Comparison of ENCODE assay signal across 8 cellular contexts in the genomic region with DNA sequence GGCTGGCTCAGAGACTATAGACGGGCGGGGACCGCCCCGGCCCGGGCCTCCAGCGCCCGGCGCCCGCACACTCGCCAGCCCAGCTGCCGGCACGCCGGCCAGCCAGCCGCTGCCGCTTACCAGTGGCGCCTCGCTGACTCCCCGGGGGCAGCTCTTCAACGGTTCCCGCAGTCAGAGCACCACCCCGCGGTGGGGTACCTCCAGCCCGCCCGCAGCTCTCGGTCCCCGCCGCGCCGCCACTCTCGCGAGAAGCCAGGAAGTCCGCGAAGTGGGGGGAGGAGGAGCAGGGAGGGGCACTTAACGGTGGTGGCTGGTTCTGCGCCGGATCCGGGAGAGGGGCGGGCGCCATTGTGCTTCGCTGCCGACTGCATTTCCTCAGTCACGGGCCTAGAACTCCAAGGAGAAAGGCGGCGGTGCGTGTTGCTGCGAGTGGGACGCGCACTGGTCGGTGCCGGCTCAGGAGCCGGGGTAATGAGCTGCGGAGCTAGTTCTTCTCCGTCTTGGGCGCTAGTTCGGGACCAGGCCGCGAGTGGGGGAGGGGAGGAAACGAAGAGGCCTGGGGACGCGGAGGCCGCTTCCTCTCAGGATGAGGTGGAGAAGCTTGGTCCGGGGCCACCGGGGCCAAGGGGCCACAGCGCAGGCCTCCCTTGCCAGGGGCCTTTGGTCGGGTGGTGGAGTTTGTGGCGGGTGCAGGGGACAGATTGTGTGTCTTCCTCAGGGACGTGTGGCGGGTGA. TPM values are rescaled to one million over a fixed set of nuclear protein-coding genes. Genes with fewer than 3 reads are reported as not detected.
A peak's percentile ranks its signal among the peaks of the same experiment; 100 is the strongest.
DNase-seq lines count a peak whose midpoint lies in the region; ATAC-seq and TF ChIP-seq lines count a peak whose summit lies in the region.

A gene with protein sequence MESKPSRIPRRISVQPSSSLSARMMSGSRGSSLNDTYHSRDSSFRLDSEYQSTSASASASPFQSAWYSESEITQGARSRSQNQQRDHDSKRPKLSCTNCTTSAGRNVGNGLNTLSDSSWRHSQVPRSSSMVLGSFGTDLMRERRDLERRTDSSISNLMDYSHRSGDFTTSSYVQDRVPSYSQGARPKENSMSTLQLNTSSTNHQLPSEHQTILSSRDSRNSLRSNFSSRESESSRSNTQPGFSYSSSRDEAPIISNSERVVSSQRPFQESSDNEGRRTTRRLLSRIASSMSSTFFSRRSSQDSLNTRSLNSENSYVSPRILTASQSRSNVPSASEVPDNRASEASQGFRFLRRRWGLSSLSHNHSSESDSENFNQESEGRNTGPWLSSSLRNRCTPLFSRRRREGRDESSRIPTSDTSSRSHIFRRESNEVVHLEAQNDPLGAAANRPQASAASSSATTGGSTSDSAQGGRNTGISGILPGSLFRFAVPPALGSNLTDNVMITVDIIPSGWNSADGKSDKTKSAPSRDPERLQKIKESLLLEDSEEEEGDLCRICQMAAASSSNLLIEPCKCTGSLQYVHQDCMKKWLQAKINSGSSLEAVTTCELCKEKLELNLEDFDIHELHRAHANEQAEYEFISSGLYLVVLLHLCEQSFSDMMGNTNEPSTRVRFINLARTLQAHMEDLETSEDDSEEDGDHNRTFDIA (plus strand): TSS at position 313 of the 735 bp plus-strand sequence. CDS start 16,517 bp downstream, outside the sequence.

- H3K27me3 ChIP-seq in left ventricle myocardium inferior (ENCODE audit: low read depth) (no peaks in the 10 kb centered on the region), prostate gland (replicated peaks; ENCODE audit: insufficient read depth) (no peaks in the 10 kb centered on the region)

- WGBS in prostate gland = under 1% methylated on average over 67 of the region's 68 CpGs
- whole genome bisulfite sequencing in urinary bladder = 1% methylated on average over 68 of the region's 68 CpGs

- intact Hi-C loops in left ventricle myocardium inferior (cut with micrococcal nuclease) = no loop called here
- intact Hi-C loops in prostate gland (cut with DNase I) = loop anchor here (5.0 to 10.0 kb wide), 3 partner anchors 85 to 578 kb away; partner anchors contain the start of genes BAZ2B and CD302

- H3K9me3 ChIP-seq in left ventricle myocardium inferior (replicated peaks) = no peaks in the 10 kb centered on the region
- H3K9me3 ChIP-seq in prostate gland = no peaks in the 10 kb centered on the region

- H3K36me3 ChIP-seq in left ventricle myocardium inferior (peaks cover 22% of the 10 kb centered on the region), prostate gland (no peaks in the 10 kb centered on the region), urinary bladder (ENCODE audit: insufficient read depth) (no peaks in the 10 kb centered on the region)

- peak; percentile 90 for TF ChIP-seq POLR2A in prostate gland (IDR thresholded peaks at IDR 0.05)

- in situ Hi-C loops in GM13976 (cut with MboI; ENCODE audit: low sequenced_read_pairs, unreplicated experiment) = no loop called here

- peaks cover 69% of the 10 kb centered on the region for H3K4me1 ChIP-seq in left ventricle myocardium inferior
- H3K4me1 ChIP-seq in prostate gland (replicated peaks) = peaks cover 12% of the 10 kb centered on the region
- no peaks in the 10 kb centered on the region for H3K4me1 ChIP-seq in urinary bladder (ENCODE audit: insufficient read depth)

- TF ChIP-seq CTCF in GM13976 (IDR thresholded peaks at IDR 0.05; ENCODE audit: borderline replicate concordance, control extremely low read depth, extremely low read depth, insufficient read depth, missing control alignments) = peak; percentile 61
- TF ChIP-seq CTCF in left ventricle myocardium inferior (IDR thresholded peaks at IDR 0.05; ENCODE audit: borderline replicate concordance) = peak; percentile 64
- TF ChIP-seq CTCF in prostate gland (IDR thresholded peaks at IDR 0.05) = peak in 3 of 4 experiments; percentile 26 to 69 (median 58)

- H3K27ac ChIP-seq in left ventricle myocardium inferior (replicated peaks) (peak within 1 kb of the TSS; percentile 99), prostate gland (peak within 1 kb of the TSS; percentile 94 to 97), urinary bladder (ENCODE audit: low read depth) (peak within 1 kb of the TSS; percentile 95)

- ATAC-seq in HG02870 (IDR thresholded peaks at IDR 0.05; ENCODE audit: unreplicated experiment) = peak; percentile 88

- DNase-seq in GM13976 (ENCODE audit: low spot score) (peak; percentile 98), NCI-H146 (lab: John Stamatoyannopoulos, UW) (peak; percentile 94), T-helper 1 cell (peak; percentile 93 to 97 (median 94)), amniotic epithelial cell (ENCODE audit: low read depth) (peak; percentile 91), left ventricle myocardium inferior (peak; percentile 97), prostate gland (ENCODE audit: low spot score) (peak; percentile 94)

- H3K4me3 ChIP-seq in left ventricle myocardium inferior = peak within 1 kb of the TSS; percentile 96
- H3K4me3 ChIP-seq in prostate gland = peak within 1 kb of the TSS; percentile 74 to 93
- peak within 1 kb of the TSS; percentile 95 for H3K4me3 ChIP-seq in urinary bladder (ENCODE audit: low read depth, low read length)

RNA-seq across cellular contexts. Expression of the gene that starts here (rescaled TPM):
- total RNA-seq in left ventricle myocardium inferior (75.1 TPM), prostate gland (100 to 1,000 TPM in 1 of 2 donors, 10 to 100 TPM in 1; 60.7 to 119 TPM), urinary bladder (212 TPM)
- polyA plus RNA-seq in urinary bladder = 65.3 TPM

Comparison
In these comparisons a context has a peak if more than half of its experiments do, and no peak if none do; other contexts are left out.
1. Peak in every context shown above with its lines: DNase-seq, ATAC-seq, H3K4me3 ChIP-seq and H3K27ac ChIP-seq.